29 cellular contexts compared by ENCODE assay signal in the genomic region with DNA sequence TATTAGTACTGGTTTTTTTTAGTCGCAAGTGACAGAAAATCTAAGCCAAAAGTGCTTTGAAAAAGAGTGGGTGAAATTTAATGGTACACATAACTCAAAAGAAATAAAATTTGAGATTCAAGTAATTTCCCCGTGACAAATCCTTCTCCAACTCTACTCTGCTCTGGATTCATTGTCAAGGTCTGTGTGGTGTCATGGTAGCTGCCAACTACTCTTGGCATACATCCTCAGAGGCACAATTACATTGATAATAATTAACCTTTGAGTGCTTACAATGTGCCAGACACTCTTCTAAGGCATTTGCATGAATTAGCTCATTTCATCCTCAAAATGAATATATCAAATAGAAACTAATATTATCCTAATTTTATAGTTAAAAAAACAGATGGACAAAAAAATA.
"Had no signal": no experiment of that assay in that cellular context is flagged by ENCODE, and none has a peak within 500 bp of the region (broad histone marks: within the 10 kb centered on the region; RNA-seq: fewer than 3 reads in every experiment).

No MANE protein-coding gene starts in this region.

- H3K36me3 ChIP-seq: brain microvascular endothelial cell, WERI-Rb-1 had no signal

- DNase-seq: activated CD4-positive, alpha-beta memory T cell treated with anti-CD3 and anti-CD28 coated beads, Interleukin-2, amount 10 ng/mL, durations not matched to agents 7 days and 5 days; activated CD4-positive, alpha-beta T cell treated with anti-CD3 and anti-CD28 coated beads for 1 hour; activated CD4-positive, alpha-beta T cell treated with anti-CD3 and anti-CD28 coated beads for 48 hours; activated CD4-positive, CD25-positive, alpha-beta regulatory T cell; activated CD8-positive, alpha-beta memory T cell treated with anti-CD3 and anti-CD28 coated beads for 24 hours; activated CD8-positive, alpha-beta memory T cell treated with anti-CD3 and anti-CD28 coated beads, Interleukin-2, amount 10 ng/mL, durations not matched to agents 7 days and 5 days; activated CD8-positive, alpha-beta memory T cell treated with anti-CD3 and anti-CD28 coated beads, Interleukin-2, amount 50 U/mL, for 48 hours; activated effector memory CD4-positive, alpha-beta T cell treated with anti-CD3 and anti-CD28 coated beads, Interleukin-2, amount 50 U/mL, for 16 hours; activated naive CD4-positive, alpha-beta T cell; activated naive CD4-positive, alpha-beta T cell treated with anti-CD3 and anti-CD28 coated beads, Interleukin-2, amount 50 U/mL, for 16 hours; activated naive CD8-positive, alpha-beta T cell treated with anti-CD3 and anti-CD28 coated beads for 36 hours; activated T-cell treated with anti-CD3 and anti-CD28 coated beads, Interleukin-2, amount 50 U/mL, for 72 hours; amniotic stem cell; aorta; brain microvascular endothelial cell; Karpas-422; KBM-7; NCI-H1436 treated with DMSO at 0.1 percent for 48 hours; NCI-H1694 treated with DMSO at 0.1 percent for 48 hours; NCI-H2029; NCI-H345; NCI-H510A treated with DMSO at 0.1 percent for 48 hours; NCI-H526 treated with DMSO at 0.1 percent for 48 hours; NCI-H774; SIG-M5; T1000; WERI-Rb-1 had no signal

- ATAC-seq: activated CD8-positive, alpha-beta memory T cell treated with anti-CD3 and anti-CD28 coated beads, Interleukin-2, amount 10 ng/mL, durations not matched to agents 7 days and 5 days; activated T-cell treated with anti-CD3 and anti-CD28 coated beads, Interleukin-2, amount 50 U/mL, for 72 hours; activated T-helper 17 cell treated with anti-CD3 and anti-CD28 coated beads, Interleukin-2, amount 50 U/mL, for 72 hours; Panc1 had no signal

- H3K27me3 ChIP-seq: brain microvascular endothelial cell had no signal

- H3K27ac ChIP-seq: brain microvascular endothelial cell, WERI-Rb-1 had no signal
